ENCODE assay signal across 1 cellular context in genomic region chr16:3149630-3150345, GRCh38.
TF ChIP-seq lines count a peak whose summit lies in the region.

No MANE protein-coding gene starts in this region.

TF ChIP-seq in K562, 482 proteins besides CTCF, POLR2A, EP300 and RAD21 (continued from another document and continues in another):
- TF ChIP-seq ARHGAP35 (IDR thresholded peaks at IDR 0.05; ENCODE audit: partially characterized antibody) (no peak), TSHZ1 (CRISPR knock-in tag; IDR thresholded peaks at IDR 0.05) (no peak), SP2 (IDR thresholded peaks at IDR 0.05; ENCODE audit: extremely low read depth, low read depth, low read length, poor library complexity, severe bottlenecking) (no peak), ZNF217 (CRISPR knock-in tag; IDR thresholded peaks at IDR 0.05) (no peak), ELK3 (CRISPR knock-in tag; IDR thresholded peaks at IDR 0.05) (no peak), TFAM (CRISPR knock-in tag; conservative IDR thresholded peaks at IDR 0.05) (no peak), FOXK2 (conservative IDR thresholded peaks at IDR 0.05 in 1 of 2, IDR thresholded peaks at IDR 0.05 in 1 of 2; ENCODE audit: low read depth in 2 of 2) (no peak), ESRRA (IDR thresholded peaks at IDR 0.05; ENCODE audit: borderline replicate concordance, low read depth) (peak; percentile 23; the same call in 1 of the 2 replicates), ZNF277 (CRISPR knock-in tag; IDR thresholded peaks at IDR 0.05; ENCODE audit: borderline replicate concordance) (no peak), MNT (conservative IDR thresholded peaks at IDR 0.05) (peak in 1 of 2 experiments; percentile 57; a peak in 2 of 4 replicates), PTBP1 (IDR thresholded peaks at IDR 0.05; ENCODE audit: low read depth, low read length) (no peak), BRF2 (IDR thresholded peaks at IDR 0.05; ENCODE audit: borderline replicate concordance, insufficient read depth, insufficient read length) (no peak), CHD4 (IDR thresholded peaks at IDR 0.05; ENCODE audit: insufficient read depth, insufficient replicate concordance, low read depth, low read length, poor library complexity, severe bottlenecking) (no peak), ZNF740 (CRISPR knock-in tag; IDR thresholded peaks at IDR 0.05) (peak; percentile 87), ZNF740 (tag; IDR thresholded peaks at IDR 0.05) (peak in 1 of 2 experiments; percentile 73; a peak in 1 of 4 replicates), ETV6 (IDR thresholded peaks at IDR 0.05; ENCODE audit: borderline replicate concordance in 1 of 2, low read depth in 2 of 2, low read length in 1 of 2) (no peak), ETV6 (CRISPR knock-in tag; IDR thresholded peaks at IDR 0.05; ENCODE audit: borderline replicate concordance) (no peak; the same call in 1 of the 2 replicates), DEAF1 (CRISPR knock-in tag; IDR thresholded peaks at IDR 0.05) (no peak), CEBPB (tag; IDR thresholded peaks at IDR 0.05) (peak; percentile 72), SRSF1 (IDR thresholded peaks at IDR 0.05; ENCODE audit: low read depth, low read length) (no peak), ZNF431 (CRISPR knock-in tag; IDR thresholded peaks at IDR 0.05) (0 out of 2 replicates have a peak, but pooled peaks have one; percentile 16), DLX4 (CRISPR knock-in tag; IDR thresholded peaks at IDR 0.05) (no peak), MEF2A (IDR thresholded peaks at IDR 0.05; ENCODE audit: control insufficient read depth, low read depth, low read length) (no peak), ZFX (CRISPR knock-in tag; IDR thresholded peaks at IDR 0.05) (peak; percentile 85), PATZ1 (CRISPR knock-in tag; IDR thresholded peaks at IDR 0.05; ENCODE audit: borderline replicate concordance) (no peak), EGR1 (conservative IDR thresholded peaks at IDR 0.05) (peak; percentile 63), ARID3B (CRISPR knock-in tag; IDR thresholded peaks at IDR 0.05; ENCODE audit: borderline replicate concordance) (no peak), HLTF (IDR thresholded peaks at IDR 0.05) (no peak), SREBF1 (IDR thresholded peaks at IDR 0.05; ENCODE audit: borderline replicate concordance, low read depth, low read length) (no peak), RBM15 (IDR thresholded peaks at IDR 0.05; ENCODE audit: insufficient read depth, low read length) (no peak), YY1 (IDR thresholded peaks at IDR 0.05; ENCODE audit: borderline replicate concordance in 1 of 3, control insufficient read depth in 1 of 3, extremely low read depth in 1 of 3, insufficient read depth in 3 of 3, insufficient read length in 1 of 3, insufficient replicate concordance in 2 of 3, low read depth in 1 of 3, low read length in 2 of 3) (peak; percentile 37 to 88 (median 82)), FOSL1 (tag; conservative IDR thresholded peaks at IDR 0.05) (no peak), ZNF24 (IDR thresholded peaks at IDR 0.05) (peak; percentile 8; the same call in 1 of the 2 replicates), YBX1 (IDR thresholded peaks at IDR 0.05) (no peak), SMARCA4 (IDR thresholded peaks at IDR 0.05) (0 out of 2 replicates have a peak, but pooled peaks have one; percentile 34), MYC (IDR thresholded peaks at IDR 0.05; ENCODE audit: low read depth, low read length) (peak; percentile 70), MYC (CRISPR knock-in tag; IDR thresholded peaks at IDR 0.05; ENCODE audit: borderline replicate concordance, low read depth) (peak; percentile 71; the same call in 1 of the 2 replicates), CTBP1 (IDR thresholded peaks at IDR 0.05; ENCODE audit: borderline replicate concordance) (peak; percentile 66; the same call in 1 of the 2 replicates), THAP12 (CRISPR knock-in tag; IDR thresholded peaks at IDR 0.05) (no peak)
